ENCODE assay signal across 8 cellular contexts in the genomic region with DNA sequence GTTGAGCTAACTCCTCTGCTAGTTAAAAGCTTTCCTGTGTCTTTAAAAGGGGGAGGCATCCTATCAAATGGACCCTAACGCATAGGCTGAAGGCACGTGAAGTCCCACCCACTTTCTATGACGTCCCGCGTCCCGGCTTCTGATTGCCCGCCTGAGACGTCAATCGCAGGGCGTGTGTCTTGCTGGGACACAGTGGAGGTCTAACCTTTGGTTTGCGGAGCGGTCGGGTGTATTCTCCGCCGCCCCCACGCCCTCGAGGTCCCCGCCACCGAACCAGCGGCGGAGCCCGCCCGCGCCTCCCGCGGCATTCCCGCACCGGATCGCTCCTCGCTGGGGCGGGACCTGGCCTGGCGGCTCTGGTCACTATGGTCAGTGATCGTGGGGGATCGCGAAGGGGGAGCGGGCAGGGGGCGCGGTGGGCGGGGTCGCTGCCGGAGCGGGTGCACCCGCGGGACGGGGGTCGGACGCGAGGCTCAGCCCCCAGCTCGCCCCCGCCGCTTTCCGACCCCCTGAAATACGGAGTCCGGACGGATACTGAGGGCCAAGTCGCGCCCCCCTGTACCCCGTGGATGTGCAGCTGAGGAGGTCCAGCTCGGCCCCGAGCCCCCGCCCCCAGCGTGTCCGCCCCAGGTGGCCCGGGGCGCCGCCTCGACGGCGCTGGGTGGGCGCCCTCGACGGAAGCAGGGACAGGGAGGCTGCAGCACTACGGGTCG. TPM values are rescaled to one million over a fixed set of nuclear protein-coding genes. Genes with fewer than 3 reads are reported as not detected.
A peak's percentile ranks its signal among the peaks of the same experiment; 100 is the strongest.
DNase-seq lines count a peak whose midpoint lies in the region; ATAC-seq and TF ChIP-seq lines count a peak whose summit lies in the region.

Gene OTUB2 (plus strand): TSS at position 168 of the 713 bp plus-strand sequence. CDS start 198 bp downstream, at position 366.

- ATAC-seq in GM19438 (IDR thresholded peaks at IDR 0.05; ENCODE audit: low read depth, unreplicated experiment), result peak; percentile 99
- ATAC-seq in HG03565 (IDR thresholded peaks at IDR 0.05; ENCODE audit: unreplicated experiment), result peak; percentile 98
- peak; percentile 99 for ATAC-seq in right lobe of liver

- H3K9ac ChIP-seq in BLaER1 treated with 17β-estradiol and CSF1 and Interleukin-3, amounts not matched to agents 10 nM and 100 nM, result peak within 1 kb of the TSS in 10 of 11 experiments; percentile 37 to 78 (median 64); a peak in 21 of 22 replicates
- H3K9ac ChIP-seq in duodenal mucosa (ENCODE audit: low read depth in 1 of 2, low read length in 2 of 2), result peak within 1 kb of the TSS; percentile 13 to 18

- peak within 1 kb of the TSS in 4 of 11 experiments; percentile 30 to 45 (median 35); a peak in 4 of 22 replicates for H3K27ac ChIP-seq in BLaER1 treated with 17β-estradiol and CSF1 and Interleukin-3, amounts not matched to agents 10 nM and 100 nM
- H3K27ac ChIP-seq in duodenal mucosa (ENCODE audit: low read depth, low read length) (no peak within 1 kb of the TSS), right lobe of liver (peak within 1 kb of the TSS in 1 of 3 donors; percentile 31)

- no peaks in the 10 kb centered on the region for H3K36me3 ChIP-seq in BLaER1 treated with 17β-estradiol and CSF1 and Interleukin-3, amounts not matched to agents 10 nM and 100 nM
- H3K36me3 ChIP-seq in duodenal mucosa (ENCODE audit: control insufficient read depth in 1 of 2, insufficient read depth in 2 of 2, low read length in 2 of 2), result no peaks in the 10 kb centered on the region
- no peaks in the 10 kb centered on the region for H3K36me3 ChIP-seq in right lobe of liver

- peaks cover 0 to 7% (median 0%) of the 10 kb centered on the region in 11 experiments; a peak in 5 of 22 replicates for H3K27me3 ChIP-seq in BLaER1 treated with 17β-estradiol and CSF1 and Interleukin-3, amounts not matched to agents 10 nM and 100 nM
- H3K27me3 ChIP-seq in duodenal mucosa (ENCODE audit: control insufficient read depth in 1 of 2, insufficient read depth in 2 of 2, low read length in 2 of 2) (no peaks in the 10 kb centered on the region), right lobe of liver (no peaks in the 10 kb centered on the region)

- H3K9me3 ChIP-seq in BLaER1 treated with 17β-estradiol and CSF1 and Interleukin-3, amounts not matched to agents 10 nM and 100 nM (replicated peaks in 1 of 11), result no peaks in the 10 kb centered on the region
- H3K9me3 ChIP-seq in duodenal mucosa (ENCODE audit: control insufficient read depth in 1 of 2, low read length in 2 of 2) (no peaks in the 10 kb centered on the region), right lobe of liver (no peaks in the 10 kb centered on the region)

- intact Hi-C loops in right lobe of liver (cut with DNase I), result no loop called here

- peak within 1 kb of the TSS; percentile 66 to 89 (median 79) for H3K4me2 ChIP-seq in BLaER1 treated with 17β-estradiol and CSF1 and Interleukin-3, amounts not matched to agents 10 nM and 100 nM

- H3K4me3 ChIP-seq in BLaER1 treated with 17β-estradiol and CSF1 and Interleukin-3, amounts not matched to agents 10 nM and 100 nM, result peak within 1 kb of the TSS; percentile 51 to 71 (median 60)
- H3K4me3 ChIP-seq in duodenal mucosa (ENCODE audit: low read depth in 1 of 2, low read length in 2 of 2) (peak within 1 kb of the TSS; percentile 54 to 60), right lobe of liver (peak within 1 kb of the TSS; percentile 55 to 75 (median 71))

- DNase-seq in NCI-H748 treated with DMSO at 0.1 percent for 48 hours (lab: John Stamatoyannopoulos, UW) (peak; percentile 96), right lobe of liver (peak; percentile 95 to 99 (median 98))
- peak; percentile 97 to 98 for DNase-seq in activated CD4-positive, alpha-beta T cell treated with anti-CD3 and anti-CD28 coated beads, Interleukin-2, amount 50 U/mL, for 48 hours
- peak; percentile 95 for DNase-seq in stimulated activated CD4-positive, alpha-beta T cell treated with anti-CD3 and anti-CD28 coated beads, Interleukin-4, amount 100 ng/mL, for 1 hour

- no peak for TF ChIP-seq POLR2A in right lobe of liver (IDR thresholded peaks at IDR 0.05)

- H4K20me1 ChIP-seq in BLaER1 treated with 17β-estradiol and CSF1 and Interleukin-3, amounts not matched to agents 10 nM and 100 nM, result peaks cover 0 to 11% (median 0%) of the 10 kb centered on the region in 11 experiments; a peak in 2 of 22 replicates

- H3K4me1 ChIP-seq in BLaER1 treated with 17β-estradiol and CSF1 and Interleukin-3, amounts not matched to agents 10 nM and 100 nM, result peaks cover 48 to 57% (median 52%) of the 10 kb centered on the region in 10 experiments
- H3K4me1 ChIP-seq in duodenal mucosa (ENCODE audit: control insufficient read depth in 1 of 2, insufficient read depth in 2 of 2, low read length in 2 of 2) (peaks cover 20 to 21% of the 10 kb centered on the region in 2 donors), right lobe of liver (peaks cover 0 to 13% (median under 1%) of the 10 kb centered on the region in 4 donors)

- TF ChIP-seq CTCF in right lobe of liver (IDR thresholded peaks at IDR 0.05), result no peak

- WGBS in right lobe of liver (ENCODE audit: insufficient coverage, low coverage, low lambda C conversion rate, missing lambda C conversion rate), result 0% methylated on average over 5 of the region's 74 CpGs

RNA-seq across cellular contexts. Expression of gene OTUB2, which starts in this region (rescaled TPM):
- 1 to 10 TPM in 2 of 6 experiments, under 1 TPM in 4; 0.59 to 3.7 (median 0.85) TPM for total RNA-seq in right lobe of liver
